Comparison of ENCODE assay signal across 1 cellular context in genomic region chr2:27959496-27959895, GRCh38.
TF ChIP-seq lines count a peak whose summit lies in the region.

No MANE protein-coding gene starts in this region.

TF ChIP-seq in HepG2, 621 proteins besides CTCF, POLR2A, EP300 and RAD21 (continued from another document):
- no peak for TF ChIP-seq ATF4 (CRISPR knock-in tag; IDR thresholded peaks at IDR 0.05)
- TF ChIP-seq SNAPC2 (CRISPR knock-in tag; IDR thresholded peaks at IDR 0.05): no peak
- no peak for TF ChIP-seq TARDBP (CRISPR knock-in tag; IDR thresholded peaks at IDR 0.05)
- 0 out of 2 replicates have a peak, but pooled peaks have one; percentile 45 for TF ChIP-seq GFI1 (CRISPR knock-in tag; IDR thresholded peaks at IDR 0.05; ENCODE audit: borderline replicate concordance)
- no peak for TF ChIP-seq ZNF569 (CRISPR knock-in tag; IDR thresholded peaks at IDR 0.05; ENCODE audit: borderline replicate concordance)
- TF ChIP-seq ZNF580 (CRISPR knock-in tag; IDR thresholded peaks at IDR 0.05; ENCODE audit: borderline replicate concordance, low read depth): no peak
- no peak for TF ChIP-seq THAP9 (CRISPR knock-in tag; IDR thresholded peaks at IDR 0.05; ENCODE audit: borderline replicate concordance)
- TF ChIP-seq FOXM1 (CRISPR knock-in tag; IDR thresholded peaks at IDR 0.05): no peak
- TF ChIP-seq ZSCAN20 (CRISPR knock-in tag; IDR thresholded peaks at IDR 0.05; ENCODE audit: borderline replicate concordance): no peak
- no peak for TF ChIP-seq NCOR1 (IDR thresholded peaks at IDR 0.05; ENCODE audit: borderline replicate concordance, low read length)
- TF ChIP-seq GLI4 (CRISPR knock-in tag; IDR thresholded peaks at IDR 0.05; ENCODE audit: borderline replicate concordance): no peak
- no peak for TF ChIP-seq ZC3H13 (CRISPR knock-in tag; IDR thresholded peaks at IDR 0.05)
- TF ChIP-seq SOX13 (IDR thresholded peaks at IDR 0.05): no peak
- peak in 1 of 2 experiments; percentile 86; a peak in 2 of 4 replicates for TF ChIP-seq SOX13 (CRISPR knock-in tag; conservative IDR thresholded peaks at IDR 0.05 in 1 of 2, IDR thresholded peaks at IDR 0.05 in 1 of 2)
- 0 out of 2 replicates have a peak, but pooled peaks have one; percentile 10 for TF ChIP-seq RARA (CRISPR knock-in tag; IDR thresholded peaks at IDR 0.05)
- no peak for TF ChIP-seq ZBTB39 (CRISPR knock-in tag; IDR thresholded peaks at IDR 0.05)
- TF ChIP-seq ZNF263 (CRISPR knock-in tag; IDR thresholded peaks at IDR 0.05): no peak
